In genomic region chr21:31909153-31909771, GRCh38 we compare ENCODE assay signal across 1 cellular context.
TF ChIP-seq lines count a peak whose summit lies in the region.

No MANE protein-coding gene starts in this region.

TF ChIP-seq in GM23338, 12 proteins besides CTCF, POLR2A, EP300 and RAD21 (continued from another document):
- TF ChIP-seq ZNF462 (CRISPR knock-in tag; IDR thresholded peaks at IDR 0.05) (no peak), EZH2phosphoT487 (IDR thresholded peaks at IDR 0.05; ENCODE audit: unreplicated experiment) (no peak), CREB1 (CRISPR knock-in tag; IDR thresholded peaks at IDR 0.05; ENCODE audit: low read depth) (no peak), ETS1 (IDR thresholded peaks at IDR 0.05) (no peak), EZH2 (IDR thresholded peaks at IDR 0.05; ENCODE audit: low read depth, unreplicated experiment) (no peak)
